12 cellular contexts compared by ENCODE assay signal in the genomic region with DNA sequence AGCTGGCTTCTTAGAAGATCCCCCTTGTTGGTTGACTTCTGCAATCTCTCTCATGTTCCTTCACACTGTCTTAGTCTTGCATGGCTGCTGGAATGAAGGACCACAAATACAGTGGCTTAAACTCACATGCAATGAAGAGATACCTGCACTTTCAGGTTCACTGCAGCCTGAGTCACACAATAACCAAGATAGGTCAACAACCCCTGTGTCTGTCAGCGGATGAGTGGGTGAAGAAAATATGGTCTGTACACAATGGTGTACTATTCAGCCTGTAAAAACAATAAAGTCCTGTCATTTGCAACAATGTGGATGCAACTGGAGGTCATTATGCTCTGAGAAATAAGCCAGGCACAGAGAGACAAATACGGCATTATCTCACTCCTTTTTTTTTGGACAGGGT.
"Had no signal": no experiment of that assay in that cellular context is flagged by ENCODE, and none has a peak within 500 bp of the region (broad histone marks: within the 10 kb centered on the region; RNA-seq: fewer than 3 reads in every experiment).

No MANE protein-coding gene starts in this region.

- H3K27ac Mint-ChIP-seq: stimulated activated naive CD8-positive, alpha-beta T cell treated with anti-CD3 and anti-CD28 coated beads, Interleukin-15, Interleukin-2, amounts not matched to agents 100 ng/mL and 50 ng/mL, for 24 hours had no signal

- DNase-seq: activated CD4-positive, CD25-positive, alpha-beta regulatory T cell treated with anti-CD3 and anti-CD28 coated beads, Interleukin-2, amount 50 U/mL, for 72 hours; activated T-cell treated with anti-CD3 and anti-CD28 coated beads, Interleukin-2, amount 50 U/mL, for 4 hours; aorta; esophagus squamous epithelium; foreskin fibroblast; head of caudate nucleus; Right ventricle myocardium superior; SK-N-SH; stimulated activated CD4-positive, alpha-beta T cell treated with anti-CD3 and anti-CD28 coated beads, Interleukin-2, amount 100 ng/mL, for 48 hours had no signal

- H3K36me3 Mint-ChIP-seq: natural killer cell treated with Interleukin-12 subunit alpha and Interleukin-12 subunit beta and Interleukin-15 and Interleukin-18, amount 100 ng/mL, for 72 hours had no signal

- H3K9me3 ChIP-seq: esophagus squamous epithelium, SK-N-SH had no signal

- H3K4me2 ChIP-seq: SK-N-SH had no signal

- H3K27me3 ChIP-seq: esophagus squamous epithelium had no signal

- H3K27me3 Mint-ChIP-seq: natural killer cell treated with Interleukin-12 subunit alpha and Interleukin-12 subunit beta and Interleukin-15 and Interleukin-18, amount 100 ng/mL, for 72 hours; stimulated activated naive CD8-positive, alpha-beta T cell treated with anti-CD3 and anti-CD28 coated beads, Interleukin-15, Interleukin-2, amounts not matched to agents 100 ng/mL and 50 ng/mL, for 24 hours had no signal

- H3K4me3 Mint-ChIP-seq: activated T-cell treated with anti-CD3 and anti-CD28 coated beads, Interleukin-2, amount 50 U/mL, for 4 hours; natural killer cell treated with Interleukin-12 subunit alpha and Interleukin-12 subunit beta and Interleukin-15 and Interleukin-18, amount 100 ng/mL, for 72 hours; stimulated activated naive CD8-positive, alpha-beta T cell treated with anti-CD3 and anti-CD28 coated beads, Interleukin-15, Interleukin-2, amounts not matched to agents 100 ng/mL and 50 ng/mL, for 24 hours had no signal

- H3K4me3 ChIP-seq: esophagus squamous epithelium had no signal

- H3K27ac ChIP-seq: esophagus squamous epithelium had no signal

- H3K9ac ChIP-seq: SK-N-SH had no signal

- H3K9me3 Mint-ChIP-seq: activated naive CD4-positive, alpha-beta T cell treated with anti-CD3 and anti-CD28 coated beads, Interleukin-2, amount 50 U/mL, for 72 hours; activated T-cell treated with anti-CD3 and anti-CD28 coated beads, Interleukin-2, amount 50 U/mL, for 4 hours; natural killer cell treated with Interleukin-12 subunit alpha and Interleukin-12 subunit beta and Interleukin-15 and Interleukin-18, amount 100 ng/mL, for 72 hours; stimulated activated naive CD8-positive, alpha-beta T cell treated with anti-CD3 and anti-CD28 coated beads, Interleukin-15, Interleukin-2, amounts not matched to agents 100 ng/mL and 50 ng/mL, for 24 hours had no signal

- ATAC-seq: activated T-cell treated with anti-CD3 and anti-CD28 coated beads, Interleukin-2, amount 50 U/mL, for 4 hours; natural killer cell treated with Interleukin-12 subunit alpha and Interleukin-12 subunit beta and Interleukin-15 and Interleukin-18, amount 100 ng/mL, for 72 hours had no signal
